In genomic region chr17:49494399-49494798, GRCh38 we compare ENCODE assay signal across 10 cellular contexts. TPM values are rescaled to one million over a fixed set of nuclear protein-coding genes. Genes with fewer than 3 reads are reported as not detected.
DNase-seq lines count a peak whose midpoint lies in the region; ATAC-seq and TF ChIP-seq lines count a peak whose summit lies in the region.
"Had no signal": no experiment of that assay in that cellular context is flagged by ENCODE, and none has a peak within 500 bp of the region (broad histone marks: within the 10 kb centered on the region; RNA-seq: fewer than 3 reads in every experiment).

No MANE protein-coding gene starts in this region.

- no peak for DNase-seq in CD4-positive, CD25-positive, alpha-beta regulatory T cell
- DNase-seq in H7: no peak
- no peak for DNase-seq in activated naive CD8-positive, alpha-beta T cell treated with anti-CD3 and anti-CD28 coated beads, Interleukin-2, amount 10 ng/mL, durations not matched to agents 7 days and 5 days
- no peak for DNase-seq in natural killer cell
- no peak for DNase-seq in OCI-M2 (lab: John Stamatoyannopoulos, UW; ENCODE audit: unreplicated experiment)
- no peak for DNase-seq in mesenteric fat pad (ENCODE audit: low spot score)
- DNase-seq in stimulated activated CD4-positive, alpha-beta T cell treated with anti-CD3 and anti-CD28 coated beads, Interleukin-2, amount 100 ng/mL, for 24 hours: no peak
- DNase-seq: DMS 273 treated with DMSO at 0.1 percent for 48 hours had no signal

- peak overlapping the region in 1 of 3 donors; percentile 60 for H3K27ac Mint-ChIP-seq in CD4-positive, CD25-positive, alpha-beta regulatory T cell
- no peak overlapping the region for H3K27ac Mint-ChIP-seq in activated naive CD8-positive, alpha-beta T cell treated with anti-CD3 and anti-CD28 coated beads, Interleukin-2, amount 10 ng/mL, durations not matched to agents 7 days and 5 days
- H3K27ac Mint-ChIP-seq in natural killer cell: peak overlapping the region in 1 of 2 donors; percentile 85

- H3K36me3 ChIP-seq in CD4-positive, CD25-positive, alpha-beta regulatory T cell (ENCODE audit: control insufficient read depth, insufficient read depth, low read length): no peaks in the 10 kb centered on the region
- H3K36me3 ChIP-seq in H7 (replicated peaks; ENCODE audit: control insufficient read depth, insufficient read depth, low read length): no peaks in the 10 kb centered on the region
- H3K36me3 ChIP-seq: ascending aorta had no signal

- ATAC-seq in CD4-positive, CD25-positive, alpha-beta regulatory T cell (ENCODE audit: low read depth in 2 of 2): no peak
- no peak for ATAC-seq in activated naive CD8-positive, alpha-beta T cell treated with anti-CD3 and anti-CD28 coated beads, Interleukin-2, amount 10 ng/mL, durations not matched to agents 7 days and 5 days (ENCODE audit: low read depth)
- ATAC-seq in natural killer cell: no peak

- intact Hi-C loops in natural killer cell (cut with micrococcal nuclease): no loop called here

- POLR2A ChIA-PET in activated naive CD8-positive, alpha-beta T cell treated with anti-CD3 and anti-CD28 coated beads, Interleukin-2, amount 10 ng/mL, durations not matched to agents 7 days and 5 days (lab: Charles Lee): no interaction called here

- no peak for TF ChIP-seq CTCF in natural killer cell (IDR thresholded peaks at IDR 0.05)

- peak overlapping the region; percentile 47 to 81 (median 69) for H3K4me3 Mint-ChIP-seq in CD4-positive, CD25-positive, alpha-beta regulatory T cell
- H3K4me3 Mint-ChIP-seq in activated naive CD8-positive, alpha-beta T cell treated with anti-CD3 and anti-CD28 coated beads, Interleukin-2, amount 10 ng/mL, durations not matched to agents 7 days and 5 days: peak overlapping the region; percentile 53
- H3K4me3 Mint-ChIP-seq in natural killer cell: peak overlapping the region; percentile 78

- H3K36me3 Mint-ChIP-seq in CD4-positive, CD25-positive, alpha-beta regulatory T cell: no peaks in the 10 kb centered on the region
- no peaks in the 10 kb centered on the region for H3K36me3 Mint-ChIP-seq in activated naive CD8-positive, alpha-beta T cell treated with anti-CD3 and anti-CD28 coated beads, Interleukin-2, amount 10 ng/mL, durations not matched to agents 7 days and 5 days
- H3K36me3 Mint-ChIP-seq in natural killer cell: peaks cover 6% of the 10 kb centered on the region

- H3K27me3 ChIP-seq in CD4-positive, CD25-positive, alpha-beta regulatory T cell (ENCODE audit: control insufficient read depth, insufficient read depth, low read length): peaks cover 16% of the 10 kb centered on the region
- peaks cover 46% of the 10 kb centered on the region for H3K27me3 ChIP-seq in H7 (ENCODE audit: control insufficient read depth, insufficient read depth, low read length)
- H3K27me3 ChIP-seq: ascending aorta had no signal

- H3K4me3 ChIP-seq in CD4-positive, CD25-positive, alpha-beta regulatory T cell (ENCODE audit: low read depth, low read length): no peak overlapping the region
- H3K4me3 ChIP-seq in H7 (ENCODE audit: insufficient read depth, low read depth, low read length): peak overlapping the region; percentile 69; the same call in 1 of the 2 replicates
- H3K4me3 ChIP-seq: GM12878 had no signal

- no peak overlapping the region for H3K27ac ChIP-seq in CD4-positive, CD25-positive, alpha-beta regulatory T cell (ENCODE audit: insufficient read depth, low read length, poor library complexity, severe bottlenecking)

- H3K4me1 Mint-ChIP-seq in CD4-positive, CD25-positive, alpha-beta regulatory T cell: peaks cover 4 to 36% (median 8%) of the 10 kb centered on the region in 4 donors
- peaks cover 13% of the 10 kb centered on the region for H3K4me1 Mint-ChIP-seq in activated naive CD8-positive, alpha-beta T cell treated with anti-CD3 and anti-CD28 coated beads, Interleukin-2, amount 10 ng/mL, durations not matched to agents 7 days and 5 days
- H3K4me1 Mint-ChIP-seq in natural killer cell: peaks cover 26 to 39% of the 10 kb centered on the region in 2 donors

- peaks cover 36% of the 10 kb centered on the region for H3K4me1 ChIP-seq in CD4-positive, CD25-positive, alpha-beta regulatory T cell (ENCODE audit: control insufficient read depth, insufficient read depth, low read length, poor library complexity, severe bottlenecking)

- H3K9me3 Mint-ChIP-seq in CD4-positive, CD25-positive, alpha-beta regulatory T cell: peaks cover 0 to 2% (median 0%) of the 10 kb centered on the region in 7 donors
- no peaks in the 10 kb centered on the region for H3K9me3 Mint-ChIP-seq in activated naive CD8-positive, alpha-beta T cell treated with anti-CD3 and anti-CD28 coated beads, Interleukin-2, amount 10 ng/mL, durations not matched to agents 7 days and 5 days
- H3K9me3 Mint-ChIP-seq in natural killer cell: no peaks in the 10 kb centered on the region

- peaks cover 49% of the 10 kb centered on the region for H3K27me3 Mint-ChIP-seq in CD4-positive, CD25-positive, alpha-beta regulatory T cell
- peaks cover 70% of the 10 kb centered on the region for H3K27me3 Mint-ChIP-seq in activated naive CD8-positive, alpha-beta T cell treated with anti-CD3 and anti-CD28 coated beads, Interleukin-2, amount 10 ng/mL, durations not matched to agents 7 days and 5 days
- H3K27me3 Mint-ChIP-seq in natural killer cell (ENCODE audit: low read depth in 2 of 2): peaks cover 27 to 36% of the 10 kb centered on the region in 2 donors

- H3K9me3 ChIP-seq in CD4-positive, CD25-positive, alpha-beta regulatory T cell (ENCODE audit: control insufficient read depth in 2 of 2, low read length in 2 of 2): no peaks in the 10 kb centered on the region
- H3K9me3 ChIP-seq: ascending aorta had no signal

RNA-seq across cellular contexts. Expression of gene NGFR, which starts 0.7 kb away (rescaled TPM):
- total RNA-seq in CD4-positive, CD25-positive, alpha-beta regulatory T cell: 0.32 TPM
- not detected for polyA plus RNA-seq in CD4-positive, CD25-positive, alpha-beta regulatory T cell
- total RNA-seq in H7 (2014; rRNA removed; shearing (Covaris generic)): 7.9 and 8.7 TPM in 2 replicates
- total RNA-seq in activated naive CD8-positive, alpha-beta T cell treated with anti-CD3 and anti-CD28 coated beads, Interleukin-2, amount 10 ng/mL, durations not matched to agents 7 days and 5 days: under 1 TPM in 1 of 2 experiments, not detected in 1; 0.50 TPM
- total RNA-seq in natural killer cell (1 to 10 TPM in 2 of 3 donors, under 1 TPM in 1; 0.91 to 1.8 (median 1.2) TPM), mesenteric fat pad (42.0 TPM)
